8 cellular contexts compared by ENCODE assay signal in the genomic region with DNA sequence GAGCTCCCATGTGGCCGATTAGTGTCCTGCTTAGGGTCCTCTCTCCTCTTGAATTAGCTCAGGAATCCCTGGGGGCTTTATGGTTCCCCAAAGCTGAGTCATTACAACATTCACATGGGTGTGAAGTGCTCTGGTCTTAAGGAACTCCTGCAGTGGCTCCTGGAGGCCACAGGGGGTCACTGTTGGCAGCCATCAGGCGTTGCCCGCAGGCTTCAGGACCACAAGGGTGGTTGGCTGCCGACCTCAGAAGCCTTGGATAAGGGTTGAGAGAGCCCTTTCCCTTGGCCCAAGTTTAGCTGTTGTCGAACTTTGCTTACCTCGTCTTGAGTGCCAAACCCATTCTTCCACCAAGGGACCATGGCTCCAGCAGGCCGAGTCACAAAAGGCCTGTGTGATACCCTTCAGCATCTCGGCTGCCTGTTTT.
DNase-seq lines count a peak whose midpoint lies in the region; TF ChIP-seq lines count a peak whose summit lies in the region.

No MANE protein-coding gene starts in this region.

- H3K4me3 ChIP-seq in AG04450 (ENCODE audit: low read depth, low read length) = no peak overlapping the region
- no peak overlapping the region for H3K4me3 ChIP-seq in GM12875 (ENCODE audit: low read depth, low read length)
- no peak overlapping the region for H3K4me3 ChIP-seq in HFF-Myc (replicated peaks; ENCODE audit: low read depth, low read length)
- no peak overlapping the region for H3K4me3 ChIP-seq in Loucy (ENCODE audit: low read length, poor library complexity, severe bottlenecking)
- H3K4me3 ChIP-seq in foreskin fibroblast (ENCODE audit: low read depth in 1 of 2, low read length in 2 of 2) = no peak overlapping the region

- H3K27ac Mint-ChIP-seq in activated CD4-positive, alpha-beta memory T cell treated with anti-CD3 and anti-CD28 coated beads, Interleukin-2, amount 10 ng/mL, durations not matched to agents 7 days and 5 days = no peak overlapping the region
- no peak overlapping the region for H3K27ac Mint-ChIP-seq in osteocyte (ENCODE audit: unreplicated experiment)

- H2AFZ ChIP-seq in Loucy (ENCODE audit: low read length) = peak overlapping the region; percentile 15; the same call in 1 of the 2 replicates

- H3F3A ChIP-seq in Loucy (ENCODE audit: low read depth) = no peaks in the 10 kb centered on the region

- no peaks in the 10 kb centered on the region for H3K36me3 ChIP-seq in Loucy (ENCODE audit: insufficient read depth, low read length)

- H3K9me3 Mint-ChIP-seq in activated CD4-positive, alpha-beta memory T cell treated with anti-CD3 and anti-CD28 coated beads, Interleukin-2, amount 10 ng/mL, durations not matched to agents 7 days and 5 days = no peaks in the 10 kb centered on the region
- H3K9me3 Mint-ChIP-seq in osteocyte (ENCODE audit: unreplicated experiment) = no peaks in the 10 kb centered on the region

- H3K9me3 ChIP-seq in AG04450 (ENCODE audit: control insufficient read depth, insufficient read depth, low read length) = no peaks in the 10 kb centered on the region; the same call in 1 of the 2 replicates
- H3K9me3 ChIP-seq in Loucy (ENCODE audit: insufficient read depth, low read depth, low read length) = no peaks in the 10 kb centered on the region

- no peak overlapping the region for H3K27ac ChIP-seq in AG04450 (ENCODE audit: low read depth, low read length)

- CTCF ChIA-PET in AG04450 (lab: Charles Lee) = interaction anchor here (0.7 to 1.9 kb wide), 5 partner anchors 15 to 155 kb away, joined by 3 to 13 read pairs (median 5); no protein-coding TSS in a partner anchor
- CTCF ChIA-PET in activated CD4-positive, alpha-beta memory T cell treated with anti-CD3 and anti-CD28 coated beads, Interleukin-2, amount 10 ng/mL, durations not matched to agents 7 days and 5 days (lab: Charles Lee) = interaction anchor here (0.9 to 2.6 kb wide), 5 partner anchors 15 to 216 kb away, joined by 3 to 9 read pairs (median 5); no protein-coding TSS in a partner anchor

- POLR2A ChIA-PET in AG04450 (lab: Yijun Ruan, JAX) = no interaction called here
- POLR2A ChIA-PET in activated CD4-positive, alpha-beta memory T cell treated with anti-CD3 and anti-CD28 coated beads, Interleukin-2, amount 10 ng/mL, durations not matched to agents 7 days and 5 days (lab: Charles Lee) = no interaction called here

- H4K20me1 ChIP-seq in Loucy (ENCODE audit: insufficient read depth, low read length, poor library complexity, severe bottlenecking) = no peaks in the 10 kb centered on the region

- H3K79me2 ChIP-seq in Loucy (ENCODE audit: insufficient read depth, low read length) = no peaks in the 10 kb centered on the region

- no peak overlapping the region for H3K9ac ChIP-seq in Loucy (ENCODE audit: low read depth, low read length, poor library complexity, severe bottlenecking)

- H3K27me3 ChIP-seq in AG04450 (ENCODE audit: control insufficient read depth, insufficient read depth, low read length) = no peaks in the 10 kb centered on the region
- H3K27me3 ChIP-seq in Loucy (ENCODE audit: insufficient read depth, low read length, poor library complexity, severe bottlenecking) = no peaks in the 10 kb centered on the region

- no peaks in the 10 kb centered on the region for H3K36me3 Mint-ChIP-seq in activated CD4-positive, alpha-beta memory T cell treated with anti-CD3 and anti-CD28 coated beads, Interleukin-2, amount 10 ng/mL, durations not matched to agents 7 days and 5 days (ENCODE audit: low read depth)
- H3K36me3 Mint-ChIP-seq in osteocyte (ENCODE audit: unreplicated experiment) = no peaks in the 10 kb centered on the region

- H3K27me3 Mint-ChIP-seq in activated CD4-positive, alpha-beta memory T cell treated with anti-CD3 and anti-CD28 coated beads, Interleukin-2, amount 10 ng/mL, durations not matched to agents 7 days and 5 days = no peaks in the 10 kb centered on the region
- no peaks in the 10 kb centered on the region for H3K27me3 Mint-ChIP-seq in osteocyte (ENCODE audit: unreplicated experiment)

- TF ChIP-seq CTCF in AG04450 (IDR thresholded peaks at IDR 0.05; ENCODE audit: low read depth, low read length) (peak; percentile 56), GM12875 (IDR thresholded peaks at IDR 0.05; ENCODE audit: borderline replicate concordance, insufficient read depth, low read depth, low read length) (peak; percentile 91), HFF-Myc (IDR thresholded peaks at IDR 0.05; ENCODE audit: low read depth, low read length, missing control alignments) (peak; percentile 85), Loucy (conservative IDR thresholded peaks at IDR 0.05; ENCODE audit: low read length) (peak; percentile 94), foreskin fibroblast (IDR thresholded peaks at IDR 0.05; ENCODE audit: low read depth, low read length) (peak; percentile 66), osteocyte (IDR thresholded peaks at IDR 0.05) (peak; percentile 47)

- no peak overlapping the region for H3K4me3 Mint-ChIP-seq in activated CD4-positive, alpha-beta memory T cell treated with anti-CD3 and anti-CD28 coated beads, Interleukin-2, amount 10 ng/mL, durations not matched to agents 7 days and 5 days
- H3K4me3 Mint-ChIP-seq in osteocyte (ENCODE audit: unreplicated experiment) = no peak overlapping the region

- H3K4me1 Mint-ChIP-seq in activated CD4-positive, alpha-beta memory T cell treated with anti-CD3 and anti-CD28 coated beads, Interleukin-2, amount 10 ng/mL, durations not matched to agents 7 days and 5 days = no peaks in the 10 kb centered on the region
- H3K4me1 Mint-ChIP-seq in osteocyte (ENCODE audit: unreplicated experiment) = no peaks in the 10 kb centered on the region

- H3K4me1 ChIP-seq in Loucy (ENCODE audit: insufficient read depth, low read length, poor library complexity, severe bottlenecking) = no peaks in the 10 kb centered on the region

- DNase-seq in AG04450 (ENCODE audit: low read depth, low spot score) = no peak
- DNase-seq in HFF-Myc (ENCODE audit: extremely low read depth, low read depth) = no peak
- peak; percentile 42 for DNase-seq in activated CD4-positive, alpha-beta memory T cell treated with anti-CD3 and anti-CD28 coated beads, Interleukin-2, amount 10 ng/mL, durations not matched to agents 7 days and 5 days
- DNase-seq in foreskin fibroblast = peak in 1 of 2 donors; percentile 8
- no peak for DNase-seq in osteocyte (ENCODE audit: extremely low spot score, unreplicated experiment)
- no peak for DNase-seq in NCI-H1048 (lab: John Stamatoyannopoulos, UW)

- H3K4me2 ChIP-seq in Loucy (ENCODE audit: low read depth, low read length, poor library complexity, severe bottlenecking) = no peak overlapping the region

- no peaks in the 10 kb centered on the region for H3K9me2 ChIP-seq in Loucy (replicated peaks; ENCODE audit: low read depth, low read length)
